In genomic region chr19:42214810-42215209, GRCh38 we compare ENCODE assay signal across 13 cellular contexts. TPM values are rescaled to one million over a fixed set of nuclear protein-coding genes. Genes with fewer than 3 reads are reported as not detected.
DNase-seq lines count a peak whose midpoint lies in the region; ATAC-seq and TF ChIP-seq lines count a peak whose summit lies in the region.
"Had no signal": no experiment of that assay in that cellular context is flagged by ENCODE, and none has a peak within 500 bp of the region (broad histone marks: within the 10 kb centered on the region; RNA-seq: fewer than 3 reads in every experiment).

No MANE protein-coding gene starts in this region.

- H3K27me3 Mint-ChIP-seq in activated naive CD4-positive, alpha-beta T cell treated with anti-CD3 and anti-CD28 coated beads, Interleukin-2, amount 10 ng/mL, durations not matched to agents 7 days and 5 days: no peaks in the 10 kb centered on the region
- H3K27me3 Mint-ChIP-seq in dendritic cell treated with granulocyte-macrophage colony-stimulating factor and Interleukin-4, amounts not matched to agents 40 ng/mL and 50 ng/mL, for 4 days: no peaks in the 10 kb centered on the region

- peaks cover 48% of the 10 kb centered on the region for H3K36me3 Mint-ChIP-seq in activated naive CD4-positive, alpha-beta T cell treated with anti-CD3 and anti-CD28 coated beads, Interleukin-2, amount 10 ng/mL, durations not matched to agents 7 days and 5 days
- H3K36me3 Mint-ChIP-seq in activated naive CD4-positive, alpha-beta T cell treated with anti-CD3 and anti-CD28 coated beads, Interleukin-2, amount 50 U/mL, for 72 hours: peaks cover 29 to 39% of the 10 kb centered on the region in 2 donors
- peaks cover 81% of the 10 kb centered on the region for H3K36me3 Mint-ChIP-seq in dendritic cell treated with granulocyte-macrophage colony-stimulating factor and Interleukin-4, amounts not matched to agents 40 ng/mL and 50 ng/mL, for 4 days (ENCODE audit: low read depth)
- H3K36me3 Mint-ChIP-seq in stimulated activated effector memory CD8-positive, alpha-beta T cell treated with anti-CD3 and anti-CD28 coated beads, Interleukin-12 subunit alpha, Interleukin-12 subunit beta, amount 100 ng/mL, for 72 hours: peaks cover 84% of the 10 kb centered on the region

- H3K36me3 ChIP-seq in PC-3 (ENCODE audit: low read depth, low read length): peaks cover 10% of the 10 kb centered on the region

- no peak overlapping the region for H3K4me3 ChIP-seq in PC-3 (ENCODE audit: low read length)

- H3K27ac Mint-ChIP-seq in activated naive CD4-positive, alpha-beta T cell treated with anti-CD3 and anti-CD28 coated beads, Interleukin-2, amount 10 ng/mL, durations not matched to agents 7 days and 5 days: peak overlapping the region; percentile 72
- H3K27ac Mint-ChIP-seq in activated naive CD4-positive, alpha-beta T cell treated with anti-CD3 and anti-CD28 coated beads, Interleukin-2, amount 50 U/mL, for 72 hours: peak overlapping the region in 1 of 2 donors; percentile 3
- peak overlapping the region; percentile 60 for H3K27ac Mint-ChIP-seq in dendritic cell treated with granulocyte-macrophage colony-stimulating factor and Interleukin-4, amounts not matched to agents 40 ng/mL and 50 ng/mL, for 4 days
- H3K27ac Mint-ChIP-seq in stimulated activated effector memory CD8-positive, alpha-beta T cell treated with anti-CD3 and anti-CD28 coated beads, Interleukin-12 subunit alpha, Interleukin-12 subunit beta, amount 100 ng/mL, for 72 hours: peak overlapping the region; percentile 99

- no peak for TF ChIP-seq CTCF in PC-3 (conservative IDR thresholded peaks at IDR 0.05; ENCODE audit: low read depth, low read length)

- BruUV-seq in PC-3 (replicated peaks; lab: Mats Ljungman, UMichigan): no TSS peak

- no peaks in the 10 kb centered on the region for H3K27me3 ChIP-seq in PC-3 (ENCODE audit: low read length)

- H3K79me2 ChIP-seq in PC-3 (ENCODE audit: low read length): peaks cover 68% of the 10 kb centered on the region

- POLR2A ChIA-PET in PC-3 (lab: Charles Lee; ENCODE audit: unreplicated experiment): no interaction called here

- intact Hi-C loops in PC-3 (cut with micrococcal nuclease): no loop called here
- intact Hi-C loops in dendritic cell treated with granulocyte-macrophage colony-stimulating factor and Interleukin-4, amounts not matched to agents 40 ng/mL and 50 ng/mL, for 4 days (cut with micrococcal nuclease): no loop called here

- no peak overlapping the region for H3K9ac ChIP-seq in PC-3 (ENCODE audit: low read length)

- H3K4me3 Mint-ChIP-seq in activated naive CD4-positive, alpha-beta T cell treated with anti-CD3 and anti-CD28 coated beads, Interleukin-2, amount 10 ng/mL, durations not matched to agents 7 days and 5 days: peak overlapping the region; percentile 91
- H3K4me3 Mint-ChIP-seq in dendritic cell treated with granulocyte-macrophage colony-stimulating factor and Interleukin-4, amounts not matched to agents 40 ng/mL and 50 ng/mL, for 4 days: peak overlapping the region; percentile 97
- peak overlapping the region; percentile 94 for H3K4me3 Mint-ChIP-seq in stimulated activated effector memory CD8-positive, alpha-beta T cell treated with anti-CD3 and anti-CD28 coated beads, Interleukin-12 subunit alpha, Interleukin-12 subunit beta, amount 100 ng/mL, for 72 hours

- no peaks in the 10 kb centered on the region for H3K9me3 Mint-ChIP-seq in activated naive CD4-positive, alpha-beta T cell treated with anti-CD3 and anti-CD28 coated beads, Interleukin-2, amount 10 ng/mL, durations not matched to agents 7 days and 5 days
- H3K9me3 Mint-ChIP-seq in activated naive CD4-positive, alpha-beta T cell treated with anti-CD3 and anti-CD28 coated beads, Interleukin-2, amount 50 U/mL, for 72 hours: no peaks in the 10 kb centered on the region
- H3K9me3 Mint-ChIP-seq in dendritic cell treated with granulocyte-macrophage colony-stimulating factor and Interleukin-4, amounts not matched to agents 40 ng/mL and 50 ng/mL, for 4 days: no peaks in the 10 kb centered on the region
- H3K9me3 Mint-ChIP-seq in stimulated activated effector memory CD8-positive, alpha-beta T cell treated with anti-CD3 and anti-CD28 coated beads, Interleukin-12 subunit alpha, Interleukin-12 subunit beta, amount 100 ng/mL, for 72 hours: no peaks in the 10 kb centered on the region

- H3K4me1 Mint-ChIP-seq in activated naive CD4-positive, alpha-beta T cell treated with anti-CD3 and anti-CD28 coated beads, Interleukin-2, amount 10 ng/mL, durations not matched to agents 7 days and 5 days: peaks cover 72% of the 10 kb centered on the region
- peaks cover 76% of the 10 kb centered on the region for H3K4me1 Mint-ChIP-seq in dendritic cell treated with granulocyte-macrophage colony-stimulating factor and Interleukin-4, amounts not matched to agents 40 ng/mL and 50 ng/mL, for 4 days (ENCODE audit: low read depth)
- H3K4me1 Mint-ChIP-seq in stimulated activated effector memory CD8-positive, alpha-beta T cell treated with anti-CD3 and anti-CD28 coated beads, Interleukin-12 subunit alpha, Interleukin-12 subunit beta, amount 100 ng/mL, for 72 hours: peaks cover 62% of the 10 kb centered on the region

- no peaks in the 10 kb centered on the region for H3K9me3 ChIP-seq in PC-3 (ENCODE audit: low read length)

- peaks cover 13% of the 10 kb centered on the region for H4K20me1 ChIP-seq in PC-3 (ENCODE audit: low read length)

- DNase-seq in activated naive CD4-positive, alpha-beta T cell treated with anti-CD3 and anti-CD28 coated beads, Interleukin-2, amount 10 ng/mL, durations not matched to agents 7 days and 5 days: no peak
- DNase-seq in activated naive CD4-positive, alpha-beta T cell treated with anti-CD3 and anti-CD28 coated beads, Interleukin-2, amount 50 U/mL, for 72 hours (ENCODE audit: low spot score in 2 of 2): no peak
- DNase-seq in PC-3: no peak
- DNase-seq in stimulated activated effector memory CD8-positive, alpha-beta T cell treated with anti-CD3 and anti-CD28 coated beads, Interleukin-12 subunit alpha, Interleukin-12 subunit beta, amount 100 ng/mL, for 72 hours (ENCODE audit: low spot score in 2 of 2): no peak
- DNase-seq in SW 1271 (lab: John Stamatoyannopoulos, UW): no peak
- no peak for DNase-seq in cortex of kidney (lab: John Stamatoyannopoulos, UW)
- DNase-seq: activated CD4-positive, alpha-beta T cell treated with anti-CD3 and anti-CD28 coated beads for 4 hours; activated gamma-delta T cell treated with Interleukin-2 at 50 U/mL for 16 hours; left colon; NCI-H1436; RPMI8226 had no signal

- H3K9me2 ChIP-seq in PC-3 (replicated peaks; ENCODE audit: low read length): no peaks in the 10 kb centered on the region

- ATAC-seq in activated naive CD4-positive, alpha-beta T cell treated with anti-CD3 and anti-CD28 coated beads, Interleukin-2, amount 50 U/mL, for 72 hours: no peak
- ATAC-seq in PC-3 (no peak), HG03378 (IDR thresholded peaks at IDR 0.05; ENCODE audit: unreplicated experiment) (no peak)
- no peak for ATAC-seq in stimulated activated effector memory CD8-positive, alpha-beta T cell treated with anti-CD3 and anti-CD28 coated beads, Interleukin-12 subunit alpha, Interleukin-12 subunit beta, amount 100 ng/mL, for 72 hours
- ATAC-seq: left colon had no signal

- no peaks in the 10 kb centered on the region for H3F3A ChIP-seq in PC-3 (ENCODE audit: low read length, unreplicated experiment)

- CTCF ChIA-PET in activated naive CD4-positive, alpha-beta T cell treated with anti-CD3 and anti-CD28 coated beads, Interleukin-2, amount 10 ng/mL, durations not matched to agents 7 days and 5 days (lab: Charles Lee): interaction anchor here (1.4 to 2.0 kb wide), 3 partner anchors 8 to 32 kb away, joined by 5 to 9 read pairs (median 6); no protein-coding TSS in a partner anchor
- CTCF ChIA-PET in PC-3 (lab: Charles Lee): interaction anchor here (0.5 kb wide), 1 partner anchor 1569 kb away, joined by 6 read pairs; no protein-coding TSS in a partner anchor

- no peak overlapping the region for H3K27ac ChIP-seq in PC-3 (ENCODE audit: low read length)

- H3K4me1 ChIP-seq in PC-3 (ENCODE audit: insufficient read depth, low read length): peaks cover 27% of the 10 kb centered on the region

- no peak overlapping the region for H2AFZ ChIP-seq in PC-3 (ENCODE audit: low read length)

- 0 out of 2 replicates have a peak overlapping the region, but pooled peaks have one; percentile 99 for H3K4me2 ChIP-seq in PC-3 (ENCODE audit: low read length)

RNA-seq across cellular contexts. Expression of gene DEDD2, which starts 2.7 kb away (rescaled TPM):
- 10 to 100 TPM; 28.7 to 39.3 TPM for total RNA-seq in activated naive CD4-positive, alpha-beta T cell treated with anti-CD3 and anti-CD28 coated beads, Interleukin-2, amount 50 U/mL, for 72 hours
- 34.4 and 38.2 TPM in 2 replicates for total RNA-seq in PC-3 (2014; rRNA removed)

RNA-seq across cellular contexts. Expression of gene ZNF526, which starts 5.3 kb away (rescaled TPM):
- total RNA-seq in activated naive CD4-positive, alpha-beta T cell treated with anti-CD3 and anti-CD28 coated beads, Interleukin-2, amount 50 U/mL, for 72 hours: 10 to 100 TPM; 13.2 to 14.5 TPM
- total RNA-seq in PC-3 (2014; rRNA removed): 5.1 and 6.1 TPM in 2 replicates

RNA-seq across cellular contexts. Expression of gene GSK3A, which starts 27.6 kb away (rescaled TPM):
- 10 to 100 TPM; 38.1 to 39.5 TPM for total RNA-seq in activated naive CD4-positive, alpha-beta T cell treated with anti-CD3 and anti-CD28 coated beads, Interleukin-2, amount 50 U/mL, for 72 hours
- total RNA-seq in PC-3 (2014; rRNA removed): 25.0 and 29.0 TPM in 2 replicates

RNA-seq across cellular contexts. Expression of gene ERF, which starts 40.1 kb away (rescaled TPM):
- total RNA-seq in activated naive CD4-positive, alpha-beta T cell treated with anti-CD3 and anti-CD28 coated beads, Interleukin-2, amount 50 U/mL, for 72 hours: 10 to 100 TPM; 48.8 to 67.8 TPM
- 17.0 and 40.2 TPM in 2 replicates for total RNA-seq in PC-3 (2014; rRNA removed)

RNA-seq across cellular contexts. Expression of gene CIC, which starts 54.2 kb away (rescaled TPM):
- 10 to 100 TPM; 87.7 to 90.6 TPM for total RNA-seq in activated naive CD4-positive, alpha-beta T cell treated with anti-CD3 and anti-CD28 coated beads, Interleukin-2, amount 50 U/mL, for 72 hours
- 9.8 and 21.4 TPM in 2 replicates for total RNA-seq in PC-3 (2014; rRNA removed)
